In genomic region chr11:95011376-95011775, GRCh38 we compare ENCODE assay signal across 33 cellular contexts. TPM values are rescaled to one million over a fixed set of nuclear protein-coding genes. Genes with fewer than 3 reads are reported as not detected.
"Had no signal": no experiment of that assay in that cellular context is flagged by ENCODE, and none has a peak within 500 bp of the region (broad histone marks: within the 10 kb centered on the region; RNA-seq: fewer than 3 reads in every experiment).

No MANE protein-coding gene starts in this region.

- H2AFZ ChIP-seq: PC-9 had no signal

- H3K27me3 ChIP-seq: SJSA1 had no signal

- H3K4me3 ChIP-seq: PC-9, SJSA1 had no signal

- FAIRE-seq: RCC 7860 had no signal

- H3K4me2 ChIP-seq: KMS-11, PC-9, SK-N-SH had no signal

- H3K9me3 ChIP-seq: SJSA1 had no signal

- H3K36me3 ChIP-seq: SJSA1 had no signal

- H3K4me1 ChIP-seq: SJSA1 had no signal

- ATAC-seq: Right ventricle myocardium inferior had no signal

- DNase-seq: Karpas-422, MM.1S, MV-4-11, NCI-H1092, NCI-H1105, NCI-H1417 treated with DMSO at 0.1 percent for 48 hours, NCI-H1436 treated with DMSO at 0.1 percent for 48 hours, NCI-H1694 treated with DMSO at 0.1 percent for 48 hours, NCI-H187 treated with DMSO at 0.1 percent for 48 hours, NCI-H2029, NCI-H2081, NCI-H2171 treated with DMSO at 0.1 percent for 48 hours, NCI-H2227 treated with DMSO at 0.1 percent for 48 hours, NCI-H345, NCI-H446, NCI-H510A treated with DMSO at 0.1 percent for 48 hours, NCI-H524 treated with DMSO at 0.1 percent for 48 hours, NCI-H526 treated with DMSO at 0.1 percent for 48 hours, NCI-H774, PC-9, SHP77 treated with DMSO at 0.1 percent for 48 hours, SK-N-SH, SW 1271 had no signal

- H3K27ac ChIP-seq: KMS-11, PC-9, RWPE1, SJSA1 had no signal

- H3K9ac ChIP-seq: KMS-11, SK-N-SH had no signal

RNA-seq across cellular contexts. Expression of gene KDM4E, which starts 13.7 kb away (rescaled TPM):
- total RNA-seq: LHCN-M2, MCF 10A, NCI-H460, OCI-LY7, PC-9, Right ventricle myocardium inferior, RPMI7951, SJSA1 had no signal

RNA-seq across cellular contexts. Expression of gene KDM4F, which starts 37.8 kb away (rescaled TPM):
- total RNA-seq: LHCN-M2, MCF 10A, NCI-H460, OCI-LY7, PC-9, Right ventricle myocardium inferior, RPMI7951, SJSA1 had no signal
- polyA plus RNA-seq: SK-N-SH had no signal
